ENCODE assay signal across 9 cellular contexts in genomic region chr3:195458188-195458800, GRCh38. TPM values are rescaled to one million over a fixed set of nuclear protein-coding genes. Genes with fewer than 3 reads are reported as not detected.
DNase-seq lines count a peak whose midpoint lies in the region; ATAC-seq and TF ChIP-seq lines count a peak whose summit lies in the region.
"Had no signal": no experiment of that assay in that cellular context is flagged by ENCODE, and none has a peak within 500 bp of the region (broad histone marks: within the 10 kb centered on the region; RNA-seq: fewer than 3 reads in every experiment).

No MANE protein-coding gene starts in this region.

- H3K36me3 ChIP-seq in OCI-LY7 (ENCODE audit: insufficient read depth, low read length), result no peaks in the 10 kb centered on the region
- H3K36me3 ChIP-seq: gastroesophageal sphincter had no signal

- H3K27me3 Mint-ChIP-seq in immature natural killer cell (ENCODE audit: low read depth in 3 of 3), result peaks cover 0 to 2% (median 2%) of the 10 kb centered on the region in 3 donors
- no peaks in the 10 kb centered on the region for H3K27me3 Mint-ChIP-seq in MCF 10A (ENCODE audit: insufficient read depth, unreplicated experiment)

- H3K4me2 ChIP-seq in OCI-LY7 (ENCODE audit: low read length), result peak overlapping the region; percentile 22

- H3K27ac ChIP-seq in OCI-LY7 (ENCODE audit: low read depth, low read length, poor library complexity, severe bottlenecking), result no peak overlapping the region
- H3K27ac ChIP-seq: gastroesophageal sphincter had no signal

- POLR2A ChIA-PET in OCI-LY7 (lab: Charles Lee), result no interaction called here
- POLR2A ChIA-PET in MCF 10A (lab: Yijun Ruan, JAX), result no interaction called here

- ATAC-seq in GM21723 (IDR thresholded peaks at IDR 0.05; ENCODE audit: unreplicated experiment) (peak; percentile 94), GM19467 (IDR thresholded peaks at IDR 0.05; ENCODE audit: unreplicated experiment) (no peak)
- ATAC-seq: gastroesophageal sphincter had no signal

- peak; percentile 16 for DNase-seq in DMS53 treated with DMSO at 0.1 percent for 48 hours (lab: John Stamatoyannopoulos, UW; ENCODE audit: unreplicated experiment)
- DNase-seq in OCI-LY7 (ENCODE audit: low spot score), result peak; percentile 23
- DNase-seq in immature natural killer cell, result peak; percentile 5 to 23 (median 21)
- DNase-seq in MCF 10A (ENCODE audit: unreplicated experiment), result no peak
- no peak for DNase-seq in GDM1 (lab: John Stamatoyannopoulos, UW)
- no peak for DNase-seq in NCI-H2081 treated with DMSO at 0.1 percent for 48 hours (lab: John Stamatoyannopoulos, UW)

- H3K9me3 Mint-ChIP-seq in immature natural killer cell, result no peaks in the 10 kb centered on the region
- no peaks in the 10 kb centered on the region for H3K9me3 Mint-ChIP-seq in MCF 10A (ENCODE audit: unreplicated experiment)

- H2AFZ ChIP-seq in OCI-LY7 (ENCODE audit: low read length), result peak overlapping the region; percentile 75

- H3K27ac Mint-ChIP-seq in immature natural killer cell (peak overlapping the region; percentile 41 to 92 (median 72)), MCF 10A (ENCODE audit: low read depth, unreplicated experiment) (no peak overlapping the region)

- H3K4me1 Mint-ChIP-seq in immature natural killer cell, result peaks cover 9 to 12% of the 10 kb centered on the region in 2 donors
- H3K4me1 Mint-ChIP-seq in MCF 10A (ENCODE audit: insufficient read depth, unreplicated experiment), result no peaks in the 10 kb centered on the region

- H3K4me3 ChIP-seq in OCI-LY7 (ENCODE audit: low read depth, low read length, poor library complexity, severe bottlenecking), result no peak overlapping the region
- H3K4me3 ChIP-seq: gastroesophageal sphincter had no signal

- no TSS peak for BruUV-seq in OCI-LY7 (replicated peaks; lab: Mats Ljungman, UMichigan)
- no TSS peak for BruUV-seq in MCF 10A (replicated peaks; lab: Mats Ljungman, UMichigan)

- H3K36me3 Mint-ChIP-seq in immature natural killer cell (no peaks in the 10 kb centered on the region), MCF 10A (ENCODE audit: insufficient read depth, unreplicated experiment) (no peaks in the 10 kb centered on the region)

- H3K4me3 Mint-ChIP-seq in immature natural killer cell (peak overlapping the region in 4 of 5 donors; percentile 49 to 66 (median 53)), MCF 10A (ENCODE audit: unreplicated experiment) (no peak overlapping the region)

- no peaks in the 10 kb centered on the region for H3K79me2 ChIP-seq in OCI-LY7 (ENCODE audit: insufficient read depth, low read depth, low read length)

- CTCF ChIA-PET in OCI-LY7 (lab: Charles Lee; ENCODE audit: unreplicated experiment) (no interaction called here), MCF 10A (lab: Yijun Ruan, JAX) (no interaction called here)

- no peaks in the 10 kb centered on the region for H3K9me3 ChIP-seq in OCI-LY7 (ENCODE audit: low read length)
- H3K9me3 ChIP-seq: gastroesophageal sphincter had no signal

- H3K4me1 ChIP-seq in OCI-LY7 (ENCODE audit: insufficient read depth, low read length, poor library complexity, severe bottlenecking), result peaks cover 12% of the 10 kb centered on the region

- H4K20me1 ChIP-seq in OCI-LY7 (ENCODE audit: insufficient read depth, low read length), result no peaks in the 10 kb centered on the region

- H3K9me2 ChIP-seq in OCI-LY7 (ENCODE audit: insufficient read depth, low read length), result no peaks in the 10 kb centered on the region

- intact Hi-C loops in OCI-LY7 (cut with micrococcal nuclease; ENCODE audit: unreplicated experiment) (no loop called here), MCF 10A (cut with micrococcal nuclease) (no loop called here)

- TF ChIP-seq CTCF in OCI-LY7 (conservative IDR thresholded peaks at IDR 0.05; ENCODE audit: low read length) (no peak), MCF 10A (IDR thresholded peaks at IDR 0.05; ENCODE audit: unreplicated experiment) (no peak)

RNA-seq across cellular contexts. Expression of gene ACAP2, which starts 15.5 kb away (rescaled TPM):
- 43.9 and 60.8 TPM in 2 replicates for total RNA-seq in OCI-LY7 (2014; rRNA removed; shearing (Covaris generic))
- total RNA-seq in OCI-LY7 (2022), result 71.1 and 80.7 TPM in 2 replicates
- 10 to 100 TPM; 41.0 to 74.1 (median 53.0) TPM for polyA plus RNA-seq in immature natural killer cell
- 53.2 and 64.3 TPM in 2 replicates for total RNA-seq in MCF 10A (2022)

Comparison
In these comparisons a context has a peak if more than half of its experiments do, and no peak if none do; other contexts are left out.
1. DNase-seq: peak in DMS53 treated with DMSO at 0.1 percent for 48 hours (single experiment), OCI-LY7 (single experiment) and immature natural killer cell (3 of 3); none in MCF 10A (single experiment), GDM1 (single experiment) and NCI-H2081 treated with DMSO at 0.1 percent for 48 hours (single experiment).